ENCODE assay signal across 35 cellular contexts in genomic region chr1:29993950-29994349, GRCh38.
"Had no signal": no experiment of that assay in that cellular context is flagged by ENCODE, and none has a peak within 500 bp of the region (broad histone marks: within the 10 kb centered on the region; RNA-seq: fewer than 3 reads in every experiment).

No MANE protein-coding gene starts in this region.

- H3K36me3 ChIP-seq: MG63 had no signal

- DNase-seq: Kasumi-1, MG63, MM.1S, MV-4-11, NCI-H1048, NCI-H1092, NCI-H1092 treated with DMSO at 0.1 percent for 48 hours, NCI-H1105, NCI-H1105 treated with DMSO at 0.1 percent for 48 hours, NCI-H1417, NCI-H1417 treated with DMSO at 0.1 percent for 48 hours, NCI-H1436, NCI-H1436 treated with DMSO at 0.1 percent for 48 hours, NCI-H146, NCI-H1694, NCI-H1694 treated with DMSO at 0.1 percent for 48 hours, NCI-H187, NCI-H187 treated with DMSO at 0.1 percent for 48 hours, NCI-H1930, NCI-H2029, NCI-H2029 treated with DMSO at 0.1 percent for 48 hours, NCI-H2081, NCI-H2081 treated with DMSO at 0.1 percent for 48 hours, NCI-H2107, NCI-H2171, NCI-H2171 treated with DMSO at 0.1 percent for 48 hours, NCI-H2227 treated with DMSO at 0.1 percent for 48 hours, NCI-H226, NCI-H345, NCI-H446, NCI-H446 treated with DMSO at 0.1 percent for 48 hours, NCI-H510A, NCI-H510A treated with DMSO at 0.1 percent for 48 hours, NCI-H524, NCI-H524 treated with DMSO at 0.1 percent for 48 hours had no signal

- H3K27me3 ChIP-seq: MG63 had no signal

- H3K4me3 ChIP-seq: MG63 had no signal
